29 cellular contexts compared by ENCODE assay signal in the genomic region with DNA sequence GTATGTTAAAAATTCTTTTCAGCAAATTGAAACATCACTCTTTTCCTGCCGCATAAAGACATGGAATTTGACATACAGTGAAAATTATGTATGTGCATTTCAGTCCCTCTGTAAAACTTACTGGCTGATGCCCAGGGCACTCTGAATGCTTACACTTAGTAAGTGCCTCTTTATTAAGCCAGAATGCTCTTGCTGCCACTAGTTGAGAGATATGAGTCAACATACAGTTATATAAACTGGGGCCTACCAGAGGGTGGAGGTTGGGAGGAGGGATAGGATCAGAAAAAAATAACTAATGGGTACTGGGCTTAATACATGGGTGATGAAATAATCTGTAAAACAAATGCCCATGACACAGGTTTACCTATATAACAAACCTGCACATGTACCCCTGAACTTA. TPM values are rescaled to one million over a fixed set of nuclear protein-coding genes. Genes with fewer than 3 reads are reported as not detected.
"Had no signal": no experiment of that assay in that cellular context is flagged by ENCODE, and none has a peak within 500 bp of the region (broad histone marks: within the 10 kb centered on the region; RNA-seq: fewer than 3 reads in every experiment).

No MANE protein-coding gene starts in this region.

- H3K27me3 ChIP-seq: cardiac muscle cell, SJCRH30 had no signal

- H3K9me3 ChIP-seq: SJCRH30 had no signal

- H3K4me3 ChIP-seq: cardiac muscle cell, SJCRH30, SK-N-MC had no signal

- H3K4me1 ChIP-seq: SJCRH30 had no signal

- H3K27ac ChIP-seq: cardiac muscle cell, SJCRH30, SK-N-MC had no signal

- DNase-seq: activated CD4-positive, alpha-beta memory T cell treated with anti-CD3 and anti-CD28 coated beads for 36 hours; activated CD4-positive, alpha-beta T cell treated with anti-CD3 and anti-CD28 coated beads for 36 hours; activated CD4-positive, alpha-beta T cell treated with anti-CD3 and anti-CD28 coated beads, Interleukin-2, amount 10 ng/mL, durations not matched to agents 7 days and 5 days; activated CD8-positive, alpha-beta memory T cell treated with anti-CD3 and anti-CD28 coated beads, Interleukin-2, amount 50 U/mL, for 4 hours; activated gamma-delta T cell treated with Interleukin-2 at 50 U/mL for 16 hours; activated naive CD4-positive, alpha-beta T cell treated with anti-CD3 and anti-CD28 coated beads for 36 hours; activated T-cell treated with anti-CD3 and anti-CD28 coated beads for 4 hours; activated T-cell treated with anti-CD3 and anti-CD28 coated beads, Interleukin-2, amount 50 U/mL, for 4 hours; anterior cingulate cortex; Karpas-422; NCI-H1092 treated with DMSO at 0.1 percent for 48 hours; NCI-H1417; NCI-H146; NCI-H187; NCI-H2081; NCI-H345; NCI-H524 treated with DMSO at 0.1 percent for 48 hours; SHP77; SJCRH30; T1000 had no signal

- ATAC-seq: activated CD4-positive, alpha-beta T cell treated with anti-CD3 and anti-CD28 coated beads for 36 hours; activated naive CD4-positive, alpha-beta T cell treated with anti-CD3 and anti-CD28 coated beads, Interleukin-2, amount 50 U/mL, for 72 hours; activated T-cell treated with anti-CD3 and anti-CD28 coated beads, Interleukin-2, amount 50 U/mL, for 4 hours; Panc1 had no signal

- H3K36me3 ChIP-seq: cardiac muscle cell, SJCRH30 had no signal

RNA-seq across cellular contexts. Expression of a gene that starts 37.9 kb away (rescaled TPM):
- total RNA-seq: activated CD4-positive, alpha-beta memory T cell treated with anti-CD3 and anti-CD28 coated beads for 36 hours; activated CD4-positive, alpha-beta T cell treated with anti-CD3 and anti-CD28 coated beads for 36 hours; activated CD4-positive, alpha-beta T cell treated with anti-CD3 and anti-CD28 coated beads, Interleukin-2, amount 10 ng/mL, durations not matched to agents 7 days and 5 days; activated naive CD4-positive, alpha-beta T cell treated with anti-CD3 and anti-CD28 coated beads for 36 hours; activated naive CD4-positive, alpha-beta T cell treated with anti-CD3 and anti-CD28 coated beads, Interleukin-2, amount 50 U/mL, for 72 hours; activated T-cell treated with anti-CD3 and anti-CD28 coated beads, Interleukin-2, amount 50 U/mL, for 4 hours; activated T-helper 1 cell treated with anti-CD3 and anti-CD28 coated beads, Interleukin-12 subunit alpha, Interleukin-12 subunit beta, Interleukin-2, Interleukin-4 antibody, amounts not matched to agents 30 ng/mL and 10 ng/mL and 1 ng/mL, durations not matched to agents 14 hours and 24 hours and 36 hours; cardiac muscle cell; NCI-H460; RPMI7951; SJCRH30; T-helper 1 cell treated with Interleukin-12 subunit alpha and Interleukin-12 subunit beta and Interleukin-4 antibody, amounts not matched to agents 30 ng/mL and 1 ng/mL, for 36 hours; T-helper 2 cell treated with Interferon-gamma antibody and Interleukin-4, amounts not matched to agents 100 ng/mL and 5 ng/mL, for 36 hours had no signal
- polyA plus RNA-seq: cardiac muscle cell had no signal

RNA-seq across cellular contexts. Expression of a gene that starts 38.2 kb away (rescaled TPM):
- total RNA-seq: activated CD4-positive, alpha-beta memory T cell treated with anti-CD3 and anti-CD28 coated beads for 36 hours; activated CD4-positive, alpha-beta T cell treated with anti-CD3 and anti-CD28 coated beads for 36 hours; activated CD4-positive, alpha-beta T cell treated with anti-CD3 and anti-CD28 coated beads, Interleukin-2, amount 10 ng/mL, durations not matched to agents 7 days and 5 days; activated naive CD4-positive, alpha-beta T cell treated with anti-CD3 and anti-CD28 coated beads for 36 hours; activated naive CD4-positive, alpha-beta T cell treated with anti-CD3 and anti-CD28 coated beads, Interleukin-2, amount 50 U/mL, for 72 hours; activated T-cell treated with anti-CD3 and anti-CD28 coated beads, Interleukin-2, amount 50 U/mL, for 4 hours; activated T-helper 1 cell treated with anti-CD3 and anti-CD28 coated beads, Interleukin-12 subunit alpha, Interleukin-12 subunit beta, Interleukin-2, Interleukin-4 antibody, amounts not matched to agents 30 ng/mL and 10 ng/mL and 1 ng/mL, durations not matched to agents 14 hours and 24 hours and 36 hours; cardiac muscle cell; NCI-H460; RPMI7951; SJCRH30; T-helper 1 cell treated with Interleukin-12 subunit alpha and Interleukin-12 subunit beta and Interleukin-4 antibody, amounts not matched to agents 30 ng/mL and 1 ng/mL, for 36 hours; T-helper 2 cell treated with Interferon-gamma antibody and Interleukin-4, amounts not matched to agents 100 ng/mL and 5 ng/mL, for 36 hours had no signal
